In the genomic region with DNA sequence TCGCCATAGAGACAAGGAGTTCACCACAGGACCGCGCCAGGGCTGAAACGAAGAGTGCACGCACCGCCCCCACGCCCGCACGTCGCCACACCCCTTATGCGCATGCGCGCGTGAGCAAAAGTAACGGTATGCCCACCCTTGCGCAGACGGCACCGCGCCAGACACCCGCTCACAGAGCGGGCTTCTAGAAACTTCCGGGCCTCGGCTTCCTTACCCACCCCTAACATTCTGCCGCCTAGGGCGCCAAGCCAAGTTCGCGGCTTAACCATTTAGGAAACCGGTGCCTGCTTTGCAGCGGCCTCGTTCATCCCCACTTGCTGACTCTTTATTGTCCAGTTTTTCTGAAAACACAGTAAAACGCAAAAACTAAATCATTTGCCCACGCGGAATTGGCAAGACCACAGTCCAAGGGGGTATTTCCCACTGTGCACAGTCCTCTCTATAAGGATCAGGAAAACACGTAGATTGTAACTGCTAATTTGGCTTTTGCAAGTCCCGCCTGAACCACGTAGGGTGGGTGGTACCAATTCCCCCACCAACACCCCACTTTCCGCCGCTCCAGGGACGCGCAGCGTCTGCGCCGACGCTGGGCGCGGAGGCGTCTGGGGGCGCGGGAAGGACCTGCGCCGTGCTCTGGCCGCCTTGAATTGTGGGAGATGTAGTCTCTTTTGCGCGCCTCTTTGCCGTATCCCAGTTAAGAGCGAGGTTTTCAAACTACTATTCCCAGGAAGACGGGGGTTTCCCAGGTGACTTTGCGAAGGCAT, we compare ENCODE assay signal across 1 cellular context.
TF ChIP-seq lines count a peak whose summit lies in the region.

Gene FBXO15 (minus strand): TSS at position 56 of the 764 bp plus-strand sequence. CDS start 49 bp downstream, at position 7.
A gene with protein sequence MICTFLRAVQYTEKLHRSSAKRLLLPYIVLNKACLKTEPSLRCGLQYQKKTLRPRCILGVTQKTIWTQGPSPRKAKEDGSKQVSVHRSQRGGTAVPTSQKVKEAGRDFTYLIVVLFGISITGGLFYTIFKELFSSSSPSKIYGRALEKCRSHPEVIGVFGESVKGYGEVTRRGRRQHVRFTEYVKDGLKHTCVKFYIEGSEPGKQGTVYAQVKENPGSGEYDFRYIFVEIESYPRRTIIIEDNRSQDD (plus strand): TSS at position 745 of the 764 bp plus-strand sequence. CDS start 286 bp downstream, outside the sequence.

TF ChIP-seq in HepG2, 621 proteins besides CTCF, POLR2A, EP300 and RAD21 (continued from another document and continues in another):
- TF ChIP-seq, protein P1, sequence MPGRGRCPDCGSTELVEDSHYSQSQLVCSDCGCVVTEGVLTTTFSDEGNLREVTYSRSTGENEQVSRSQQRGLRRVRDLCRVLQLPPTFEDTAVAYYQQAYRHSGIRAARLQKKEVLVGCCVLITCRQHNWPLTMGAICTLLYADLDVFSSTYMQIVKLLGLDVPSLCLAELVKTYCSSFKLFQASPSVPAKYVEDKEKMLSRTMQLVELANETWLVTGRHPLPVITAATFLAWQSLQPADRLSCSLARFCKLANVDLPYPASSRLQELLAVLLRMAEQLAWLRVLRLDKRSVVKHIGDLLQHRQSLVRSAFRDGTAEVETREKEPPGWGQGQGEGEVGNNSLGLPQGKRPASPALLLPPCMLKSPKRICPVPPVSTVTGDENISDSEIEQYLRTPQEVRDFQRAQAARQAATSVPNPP (CRISPR knock-in tag; IDR thresholded peaks at IDR 0.05), result peak; percentile 38; the same call in 1 of the 2 replicates
- peak; percentile 71; the same call in 1 of the 2 replicates for TF ChIP-seq SRY (CRISPR knock-in tag; IDR thresholded peaks at IDR 0.05)
- no peak for TF ChIP-seq ZFP36L2 (CRISPR knock-in tag; IDR thresholded peaks at IDR 0.05)
- TF ChIP-seq EEA1 (CRISPR knock-in tag; IDR thresholded peaks at IDR 0.05; ENCODE audit: borderline replicate concordance), result peak; percentile 65; the same call in 1 of the 2 replicates
- TF ChIP-seq BCL6 (CRISPR knock-in tag; IDR thresholded peaks at IDR 0.05), result peak; percentile 30; the same call in 1 of the 2 replicates
- no peak for TF ChIP-seq ZKSCAN8 (CRISPR knock-in tag; IDR thresholded peaks at IDR 0.05; ENCODE audit: borderline replicate concordance)
- TF ChIP-seq ZNF674 (CRISPR knock-in tag; IDR thresholded peaks at IDR 0.05; ENCODE audit: low read depth), result no peak
- TF ChIP-seq MYC (CRISPR knock-in tag; IDR thresholded peaks at IDR 0.05; ENCODE audit: borderline replicate concordance), result no peak; the same call in 1 of the 2 replicates
- TF ChIP-seq GATA4 (IDR thresholded peaks at IDR 0.05; ENCODE audit: borderline replicate concordance, low read depth), result no peak; the same call in 1 of the 2 replicates
- TF ChIP-seq KDM2A (CRISPR knock-in tag; IDR thresholded peaks at IDR 0.05; ENCODE audit: borderline replicate concordance, low read depth), result peak; percentile 46; the same call in 1 of the 2 replicates
- peak; percentile 86 for TF ChIP-seq RBFOX2 (IDR thresholded peaks at IDR 0.05; ENCODE audit: low read depth, low read length)
- no peak for TF ChIP-seq ZNF224 (CRISPR knock-in tag; IDR thresholded peaks at IDR 0.05)
- TF ChIP-seq ZNF777 (CRISPR knock-in tag; IDR thresholded peaks at IDR 0.05), result peak; percentile 61
- TF ChIP-seq KLF6 (CRISPR knock-in tag; IDR thresholded peaks at IDR 0.05), result peak; percentile 91
- TF ChIP-seq HBP1 (CRISPR knock-in tag; IDR thresholded peaks at IDR 0.05; ENCODE audit: low read depth), result peak; percentile 60; the same call in 1 of the 2 replicates
- TF ChIP-seq PRPF4 (IDR thresholded peaks at IDR 0.05; ENCODE audit: low read depth, low read length, poor library complexity, severe bottlenecking), result no peak
- peak; percentile 66; the same call in 1 of the 2 replicates for TF ChIP-seq ZNF513 (CRISPR knock-in tag; conservative IDR thresholded peaks at IDR 0.05)
- peak; percentile 44; the same call in 1 of the 2 replicates for TF ChIP-seq TMF1 (CRISPR knock-in tag; IDR thresholded peaks at IDR 0.05; ENCODE audit: low read depth)
- TF ChIP-seq ZKSCAN1 (IDR thresholded peaks at IDR 0.05; ENCODE audit: low read length), result no peak
- TF ChIP-seq ZNF280D (CRISPR knock-in tag; IDR thresholded peaks at IDR 0.05), result 0 out of 2 replicates have a peak, but pooled peaks have one; percentile 53
- no peak for TF ChIP-seq ZNF660 (CRISPR knock-in tag; IDR thresholded peaks at IDR 0.05; ENCODE audit: borderline replicate concordance, low read depth)
- TF ChIP-seq, protein P2, sequence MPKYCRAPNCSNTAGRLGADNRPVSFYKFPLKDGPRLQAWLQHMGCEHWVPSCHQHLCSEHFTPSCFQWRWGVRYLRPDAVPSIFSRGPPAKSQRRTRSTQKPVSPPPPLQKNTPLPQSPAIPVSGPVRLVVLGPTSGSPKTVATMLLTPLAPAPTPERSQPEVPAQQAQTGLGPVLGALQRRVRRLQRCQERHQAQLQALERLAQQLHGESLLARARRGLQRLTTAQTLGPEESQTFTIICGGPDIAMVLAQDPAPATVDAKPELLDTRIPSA (CRISPR knock-in tag; IDR thresholded peaks at IDR 0.05; ENCODE audit: borderline replicate concordance), result no peak
- 0 out of 2 replicates have a peak, but pooled peaks have one; percentile 68 for TF ChIP-seq SIN3A (IDR thresholded peaks at IDR 0.05; ENCODE audit: borderline replicate concordance, low read depth, low read length)
- no peak for TF ChIP-seq ZC3H13 (CRISPR knock-in tag; IDR thresholded peaks at IDR 0.05)
- TF ChIP-seq DR1 (CRISPR knock-in tag; IDR thresholded peaks at IDR 0.05), result peak; percentile 49; the same call in 1 of the 2 replicates
- TF ChIP-seq TOE1 (CRISPR knock-in tag; IDR thresholded peaks at IDR 0.05), result peak; percentile 78; the same call in 1 of the 2 replicates
- peak; percentile 35; the same call in 1 of the 2 replicates for TF ChIP-seq ZNF629 (CRISPR knock-in tag; conservative IDR thresholded peaks at IDR 0.05)
- TF ChIP-seq HOXA3 (CRISPR knock-in tag; IDR thresholded peaks at IDR 0.05), result peak; percentile 81
- TF ChIP-seq ZNF781 (CRISPR knock-in tag; IDR thresholded peaks at IDR 0.05; ENCODE audit: borderline replicate concordance, not compliant biosample characterization), result peak; percentile 90
- peak; percentile 49; the same call in 1 of the 2 replicates for TF ChIP-seq PATZ1 (CRISPR knock-in tag; IDR thresholded peaks at IDR 0.05)
- TF ChIP-seq WIZ (CRISPR knock-in tag; IDR thresholded peaks at IDR 0.05), result peak; percentile 88; the same call in 1 of the 2 replicates
- no peak for TF ChIP-seq MZF1 (CRISPR knock-in tag; IDR thresholded peaks at IDR 0.05; ENCODE audit: borderline replicate concordance)
- peak; percentile 70; the same call in 1 of the 2 replicates for TF ChIP-seq RNF2 (conservative IDR thresholded peaks at IDR 0.05; ENCODE audit: low read depth)
- TF ChIP-seq SMARCE1 (IDR thresholded peaks at IDR 0.05; ENCODE audit: borderline replicate concordance), result no peak
- peak; percentile 67; the same call in 1 of the 2 replicates for TF ChIP-seq ZNF556 (CRISPR knock-in tag; IDR thresholded peaks at IDR 0.05; ENCODE audit: borderline replicate concordance)
- TF ChIP-seq ZNF776 (CRISPR knock-in tag; IDR thresholded peaks at IDR 0.05), result peak; percentile 62; the same call in 1 of the 2 replicates
- peak; percentile 96; the same call in 1 of the 2 replicates for TF ChIP-seq ZNF136 (CRISPR knock-in tag; IDR thresholded peaks at IDR 0.05; ENCODE audit: low read depth)
- peak; percentile 59; the same call in 1 of the 2 replicates for TF ChIP-seq ZNF614 (CRISPR knock-in tag; IDR thresholded peaks at IDR 0.05; ENCODE audit: borderline replicate concordance)
- TF ChIP-seq ZNF724P (CRISPR knock-in tag; IDR thresholded peaks at IDR 0.05; ENCODE audit: borderline replicate concordance), result no peak
- no peak; the same call in 1 of the 2 replicates for TF ChIP-seq ZNF337 (CRISPR knock-in tag; IDR thresholded peaks at IDR 0.05; ENCODE audit: borderline replicate concordance, low read depth)
- 0 out of 2 replicates have a peak, but pooled peaks have one; percentile 54 for TF ChIP-seq ZSCAN22 (CRISPR knock-in tag; IDR thresholded peaks at IDR 0.05)
- TF ChIP-seq BRD4 (CRISPR knock-in tag; IDR thresholded peaks at IDR 0.05), result peak; percentile 90
- TF ChIP-seq ZNF782 (CRISPR knock-in tag; IDR thresholded peaks at IDR 0.05; ENCODE audit: borderline replicate concordance), result peak; percentile 80; the same call in 1 of the 2 replicates
- no peak for TF ChIP-seq ZNF383 (CRISPR knock-in tag; IDR thresholded peaks at IDR 0.05; ENCODE audit: borderline replicate concordance)
- TF ChIP-seq TRIM22 (IDR thresholded peaks at IDR 0.05), result no peak
- TF ChIP-seq, protein P3, sequence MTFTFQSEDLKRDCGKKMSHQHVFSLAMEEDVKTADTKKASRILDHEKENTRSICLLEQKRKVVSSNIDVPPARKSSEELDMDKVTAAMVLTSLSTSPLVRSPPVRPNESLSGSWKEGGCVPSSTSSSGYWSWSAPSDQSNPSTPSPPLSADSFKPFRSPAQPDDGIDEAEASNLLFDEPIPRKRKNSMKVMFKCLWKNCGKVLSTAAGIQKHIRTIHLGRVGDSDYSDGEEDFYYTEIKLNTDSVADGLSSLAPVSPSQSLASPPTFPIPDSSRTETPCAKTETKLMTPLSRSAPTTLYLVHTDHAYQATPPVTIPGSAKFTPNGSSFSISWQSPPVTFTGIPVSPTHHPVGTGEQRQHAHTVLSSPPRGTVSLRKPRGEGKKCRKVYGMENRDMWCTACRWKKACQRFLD (CRISPR knock-in tag; IDR thresholded peaks at IDR 0.05; ENCODE audit: borderline replicate concordance), result peak; percentile 77; the same call in 1 of the 2 replicates
- TF ChIP-seq ATF1 (CRISPR knock-in tag; IDR thresholded peaks at IDR 0.05), result peak; percentile 94
- peak; percentile 5; the same call in 1 of the 2 replicates for TF ChIP-seq FOXA3 (CRISPR knock-in tag; IDR thresholded peaks at IDR 0.05)
- no peak for TF ChIP-seq SRSF9 (IDR thresholded peaks at IDR 0.05; ENCODE audit: borderline replicate concordance, insufficient read depth, low read depth, low read length, poor library complexity, severe bottlenecking)
- peak; percentile 77; the same call in 1 of the 2 replicates for TF ChIP-seq ZSCAN31 (CRISPR knock-in tag; IDR thresholded peaks at IDR 0.05; ENCODE audit: low read depth)
